Comparison of ENCODE assay signal across 23 cellular contexts in genomic region chr3:184680411-184680990, GRCh38. TPM values are rescaled to one million over a fixed set of nuclear protein-coding genes. Genes with fewer than 3 reads are reported as not detected.
DNase-seq lines count a peak whose midpoint lies in the region; ATAC-seq, FAIRE-seq and TF ChIP-seq lines count a peak whose summit lies in the region.
"Had no signal": no experiment of that assay in that cellular context is flagged by ENCODE, and none has a peak within 500 bp of the region (broad histone marks: within the 10 kb centered on the region; RNA-seq: fewer than 3 reads in every experiment).

No MANE protein-coding gene starts in this region.

- H3K36me3 Mint-ChIP-seq in nephron (ENCODE audit: low read depth): no peaks in the 10 kb centered on the region
- H3K36me3 Mint-ChIP-seq: CD4-positive, CD25-positive, alpha-beta regulatory T cell had no signal

- H3K9me3 ChIP-seq in cardiac muscle cell (ENCODE audit: low read depth): no peaks in the 10 kb centered on the region
- no peaks in the 10 kb centered on the region for H3K9me3 ChIP-seq in uterus
- no peaks in the 10 kb centered on the region for H3K9me3 ChIP-seq in kidney (ENCODE audit: control insufficient read depth in 1 of 2, low read length in 2 of 2)
- no peaks in the 10 kb centered on the region for H3K9me3 ChIP-seq in breast epithelium
- H3K9me3 ChIP-seq: Peyer's patch, SJCRH30 had no signal

- H3K27me3 ChIP-seq in cardiac muscle cell (no peaks in the 10 kb centered on the region), uterus (no peaks in the 10 kb centered on the region), breast epithelium (no peaks in the 10 kb centered on the region)
- H3K27me3 ChIP-seq: Peyer's patch, SJCRH30 had no signal

- peaks cover 66% of the 10 kb centered on the region for H3K4me1 Mint-ChIP-seq in nephron

- H3K27ac ChIP-seq in cardiac muscle cell: peak overlapping the region; percentile 93
- H3K27ac ChIP-seq in uterus: peak overlapping the region; percentile 15 to 55
- H3K27ac ChIP-seq in kidney (ENCODE audit: low read depth in 2 of 2, low read length in 2 of 2): peak overlapping the region in 1 of 2 donors; percentile 16
- H3K27ac ChIP-seq in breast epithelium: no peak overlapping the region
- H3K27ac ChIP-seq: Peyer's patch had no signal

- TF ChIP-seq POLR2A in uterus (IDR thresholded peaks at IDR 0.05) (no peak), breast epithelium (IDR thresholded peaks at IDR 0.05) (no peak)

- H3K36me3 ChIP-seq in cardiac muscle cell (no peaks in the 10 kb centered on the region), uterus (no peaks in the 10 kb centered on the region), kidney (ENCODE audit: control insufficient read depth in 1 of 2, insufficient read depth in 2 of 2, low read length in 2 of 2) (no peaks in the 10 kb centered on the region), breast epithelium (no peaks in the 10 kb centered on the region)
- H3K36me3 ChIP-seq: Peyer's patch, SJCRH30 had no signal

- no peaks in the 10 kb centered on the region for H3K27me3 Mint-ChIP-seq in nephron (ENCODE audit: low read depth)
- H3K27me3 Mint-ChIP-seq: B cell had no signal

- no peak overlapping the region for H3K4me3 Mint-ChIP-seq in nephron
- H3K4me3 Mint-ChIP-seq: B cell; CD4-positive, CD25-positive, alpha-beta regulatory T cell had no signal

- H3K4me1 ChIP-seq in cardiac muscle cell (ENCODE audit: low read depth) (peaks cover 33% of the 10 kb centered on the region), uterus (peaks cover 0 to 8% of the 10 kb centered on the region in 2 donors), kidney (ENCODE audit: control insufficient read depth in 1 of 2, insufficient read depth in 1 of 2, low read depth in 1 of 2, low read length in 2 of 2) (peaks cover 0 to 7% of the 10 kb centered on the region in 2 donors), breast epithelium (no peaks in the 10 kb centered on the region)
- H3K4me1 ChIP-seq: Peyer's patch had no signal

- intact Hi-C loops in left ventricle myocardium superior (cut with micrococcal nuclease) (no loop called here), uterus (cut with DNase I; ENCODE audit: low total_unique reads) (no loop called here), kidney (cut with DNase I) (no loop called here), breast epithelium (cut with DNase I; ENCODE audit: low total_unique reads) (no loop called here)

- FAIRE-seq in kidney (lab: Jason Lieb, UNC): no peak
- FAIRE-seq: A204.1, GM19239, HTR-8/SVneo had no signal

- TF ChIP-seq CTCF in cardiac muscle cell (IDR thresholded peaks at IDR 0.05; ENCODE audit: low read depth, low read length) (no peak), nephron (IDR thresholded peaks at IDR 0.05; ENCODE audit: unreplicated experiment in 3 of 3) (no peak), uterus (IDR thresholded peaks at IDR 0.05) (no peak), kidney (IDR thresholded peaks at IDR 0.05; ENCODE audit: borderline replicate concordance, extremely low read depth, insufficient read depth) (no peak), breast epithelium (IDR thresholded peaks at IDR 0.05) (no peak)

- H3K4me3 ChIP-seq in cardiac muscle cell (no peak overlapping the region), uterus (no peak overlapping the region), kidney (ENCODE audit: low read length in 2 of 2) (no peak overlapping the region), breast epithelium (no peak overlapping the region)
- H3K4me3 ChIP-seq: Peyer's patch, SJCRH30 had no signal

- no peak overlapping the region for H3K9ac ChIP-seq in kidney (ENCODE audit: low read length in 2 of 2)

- H3K9me3 Mint-ChIP-seq in nephron: no peaks in the 10 kb centered on the region

- DNase-seq in cardiac muscle cell (ENCODE audit: low read depth in 1 of 2, low spot score in 1 of 2) (no peak), left ventricle myocardium superior (no peak), NCI-H69 (lab: John Stamatoyannopoulos, UW) (peak; percentile 67), uterus (no peak), kidney (no peak), breast epithelium (ENCODE audit: low spot score in 2 of 2) (no peak), putamen (ENCODE audit: low spot score) (no peak)
- DNase-seq: CD4-positive, CD25-positive, alpha-beta regulatory T cell; EL; GOT3; KG1; NCI-H1694; NCI-H2227 treated with DMSO at 0.1 percent for 48 hours; NCI-H510A treated with DMSO at 0.1 percent for 48 hours; NCI-H774; Peyer's patch; SJCRH30 had no signal

- no peak for ATAC-seq in left ventricle myocardium superior
- ATAC-seq: HCT116 had no signal

- H3K27ac Mint-ChIP-seq in nephron: peak overlapping the region; percentile 44 to 99 (median 83)
- H3K27ac Mint-ChIP-seq: B cell; CD4-positive, CD25-positive, alpha-beta regulatory T cell had no signal

RNA-seq across cellular contexts. Expression of gene MAGEF1, which starts 31.4 kb away (rescaled TPM):
- total RNA-seq in cardiac muscle cell: 200 and 255 TPM in 2 replicates
- 236 and 249 TPM in 2 replicates for polyA plus RNA-seq in cardiac muscle cell
- total RNA-seq in left ventricle myocardium superior: 27.4 TPM
- 10 to 100 TPM; 33.9 to 55.4 (median 49.0) TPM for total RNA-seq in uterus
- total RNA-seq in kidney: 37.9 TPM
- polyA plus RNA-seq in kidney (ENCODE audit: insufficient read depth, low read depth, low replicate concordance): 50.0 TPM
- total RNA-seq in breast epithelium: 10 to 100 TPM; 16.5 to 40.4 (median 38.3) TPM

Comparison
In these comparisons a context has a peak if more than half of its experiments do, and no peak if none do; other contexts are left out.
1. H3K27ac ChIP-seq: peak in cardiac muscle cell (single experiment) and uterus (2 of 2); none in breast epithelium (0 of 2).